1 cellular context compared by ENCODE assay signal in the genomic region with DNA sequence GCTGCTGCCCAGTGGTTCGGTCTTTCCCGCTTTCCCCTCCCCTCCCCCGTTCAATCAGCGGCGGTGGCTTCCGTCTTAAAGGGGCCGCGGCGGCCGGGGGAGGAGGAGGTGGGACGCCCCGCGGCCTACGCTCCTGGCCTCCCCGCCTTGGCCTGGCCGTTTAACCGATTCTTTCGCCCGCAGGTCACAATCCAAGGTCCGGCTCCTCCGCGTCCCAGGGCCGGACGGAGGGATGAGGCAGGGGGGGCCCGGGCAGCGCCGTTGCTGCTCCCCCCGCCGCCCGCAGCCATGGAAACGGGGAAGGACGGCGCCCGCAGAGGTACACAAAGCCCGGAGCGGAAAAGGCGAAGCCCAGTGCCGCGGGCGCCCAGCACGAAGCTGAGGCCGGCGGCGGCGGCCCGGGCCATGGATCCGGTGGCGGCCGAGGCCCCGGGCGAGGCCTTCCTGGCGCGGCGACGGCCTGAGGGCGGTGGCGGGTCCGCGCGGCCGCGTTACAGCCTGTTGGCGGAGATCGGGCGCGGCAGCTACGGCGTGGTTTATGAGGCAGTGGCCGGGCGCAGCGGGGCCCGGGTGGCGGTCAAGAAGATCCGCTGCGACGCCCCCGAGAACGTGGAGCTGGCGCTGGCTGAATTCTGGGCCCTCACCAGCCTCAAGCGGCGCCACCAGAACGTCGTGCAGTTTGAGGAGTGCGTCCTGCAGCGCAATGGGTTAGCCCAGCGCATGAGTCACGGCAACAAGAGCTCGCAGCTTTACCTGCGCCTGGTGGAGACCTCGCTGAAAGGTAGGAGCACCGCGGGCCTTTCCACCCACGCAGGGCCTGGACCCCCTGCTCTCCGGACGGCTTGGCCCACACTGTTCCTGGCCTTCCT.
A peak's percentile ranks its signal among the peaks of the same experiment; 100 is the strongest.
TF ChIP-seq lines count a peak whose summit lies in the region.

No MANE protein-coding gene starts in this region.

TF ChIP-seq in HEK293, 187 proteins besides CTCF, POLR2A, EP300 and RAD21 (continued from another document):
- TF ChIP-seq ZEB2 (tag by site-specific recombination; IDR thresholded peaks at IDR 0.05) (peak; percentile 9; the same call in 1 of the 2 replicates), ZBTB7A (tag by site-specific recombination; IDR thresholded peaks at IDR 0.05; ENCODE audit: low read depth) (peak; percentile 55; the same call in 1 of the 2 replicates), ZNF548 (tag by site-specific recombination; IDR thresholded peaks at IDR 0.05) (no peak), ZFP37 (tag by site-specific recombination; IDR thresholded peaks at IDR 0.05) (no peak), ZNF366 (tag by site-specific recombination; conservative IDR thresholded peaks at IDR 0.05) (peak; percentile 62), ZNF544 (tag by site-specific recombination; IDR thresholded peaks at IDR 0.05) (no peak), ZNF791 (tag by site-specific recombination; IDR thresholded peaks at IDR 0.05) (no peak), ATF2 (tag by site-specific recombination; IDR thresholded peaks at IDR 0.05; ENCODE audit: low read depth) (no peak), MYNN (tag by site-specific recombination; IDR thresholded peaks at IDR 0.05; ENCODE audit: borderline replicate concordance) (no peak), ZBTB10 (tag by site-specific recombination; IDR thresholded peaks at IDR 0.05) (peak; percentile 51), ZFP41 (tag by site-specific recombination; IDR thresholded peaks at IDR 0.05; ENCODE audit: borderline replicate concordance) (no peak), ZNF580 (tag by site-specific recombination; IDR thresholded peaks at IDR 0.05) (no peak), ZNF341 (tag by site-specific recombination; IDR thresholded peaks at IDR 0.05; ENCODE audit: low read depth) (peak; percentile 96), ZNF521 (tag by site-specific recombination; IDR thresholded peaks at IDR 0.05) (no peak), SETDB1 (IDR thresholded peaks at IDR 0.05; ENCODE audit: insufficient read length, low read length) (no peak), ZBTB20 (tag by site-specific recombination; IDR thresholded peaks at IDR 0.05) (peak; percentile 65; the same call in 1 of the 2 replicates), ZNF530 (tag by site-specific recombination; IDR thresholded peaks at IDR 0.05; ENCODE audit: low read depth) (no peak), ZIC2 (tag by site-specific recombination; IDR thresholded peaks at IDR 0.05) (peak; percentile 69), ZNF133 (tag by site-specific recombination; IDR thresholded peaks at IDR 0.05) (no peak), ZFHX2 (tag by site-specific recombination; conservative IDR thresholded peaks at IDR 0.05) (peak; percentile 88), HOXD13 (CRISPR knock-in tag; IDR thresholded peaks at IDR 0.05; ENCODE audit: borderline replicate concordance) (0 out of 2 replicates have a peak, but pooled peaks have one; percentile 22), GLIS2 (tag by site-specific recombination; IDR thresholded peaks at IDR 0.05) (peak; percentile 47), ZNF146 (tag by site-specific recombination; IDR thresholded peaks at IDR 0.05) (no peak), ZNF214 (tag by site-specific recombination; IDR thresholded peaks at IDR 0.05; ENCODE audit: borderline replicate concordance) (no peak)
- TF ChIP-seq, protein P1, sequence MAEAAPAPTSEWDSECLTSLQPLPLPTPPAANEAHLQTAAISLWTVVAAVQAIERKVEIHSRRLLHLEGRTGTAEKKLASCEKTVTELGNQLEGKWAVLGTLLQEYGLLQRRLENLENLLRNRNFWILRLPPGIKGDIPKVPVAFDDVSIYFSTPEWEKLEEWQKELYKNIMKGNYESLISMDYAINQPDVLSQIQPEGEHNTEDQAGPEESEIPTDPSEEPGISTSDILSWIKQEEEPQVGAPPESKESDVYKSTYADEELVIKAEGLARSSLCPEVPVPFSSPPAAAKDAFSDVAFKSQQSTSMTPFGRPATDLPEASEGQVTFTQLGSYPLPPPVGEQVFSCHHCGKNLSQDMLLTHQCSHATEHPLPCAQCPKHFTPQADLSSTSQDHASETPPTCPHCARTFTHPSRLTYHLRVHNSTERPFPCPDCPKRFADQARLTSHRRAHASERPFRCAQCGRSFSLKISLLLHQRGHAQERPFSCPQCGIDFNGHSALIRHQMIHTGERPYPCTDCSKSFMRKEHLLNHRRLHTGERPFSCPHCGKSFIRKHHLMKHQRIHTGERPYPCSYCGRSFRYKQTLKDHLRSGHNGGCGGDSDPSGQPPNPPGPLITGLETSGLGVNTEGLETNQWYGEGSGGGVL (tag by site-specific recombination; IDR thresholded peaks at IDR 0.05) = peak; percentile 60
TF ChIP-seq in HEK293: peak in this region for 28.
